Comparison of ENCODE assay signal across 17 cellular contexts in the genomic region with DNA sequence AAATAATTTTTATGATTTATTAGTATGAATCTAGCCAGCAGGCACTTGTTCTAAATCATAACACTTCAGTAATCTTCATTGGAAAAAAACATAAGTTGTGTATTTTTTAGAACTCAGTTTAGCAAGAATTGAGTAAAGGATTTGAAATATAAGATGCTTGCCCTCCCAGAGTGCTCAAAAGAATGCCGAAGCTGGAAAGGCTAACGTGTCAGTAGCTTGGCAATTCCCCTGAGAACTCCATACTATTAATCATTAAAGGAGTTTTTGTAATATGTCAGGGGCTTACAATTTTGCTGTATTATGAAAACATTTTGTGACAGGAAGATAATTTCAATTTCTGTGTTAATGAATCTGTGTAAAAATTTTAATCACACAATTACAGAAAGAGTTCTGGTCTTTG.
DNase-seq lines count a peak whose midpoint lies in the region; ATAC-seq and TF ChIP-seq lines count a peak whose summit lies in the region.
"Had no signal": no experiment of that assay in that cellular context is flagged by ENCODE, and none has a peak within 500 bp of the region (broad histone marks: within the 10 kb centered on the region; RNA-seq: fewer than 3 reads in every experiment).

No MANE protein-coding gene starts in this region.

- no peak overlapping the region for H2BK20ac ChIP-seq in IMR-90 (ENCODE audit: low read depth, low read length)

- ATAC-seq in IMR-90 (ENCODE audit: low read depth), result peak; percentile 72
- ATAC-seq: activated T-cell treated with anti-CD3 and anti-CD28 coated beads, Interleukin-2, amount 50 U/mL, for 72 hours; naive thymus-derived CD8-positive, alpha-beta T cell; stimulated activated effector memory CD8-positive, alpha-beta T cell treated with anti-CD3 and anti-CD28 coated beads, Interleukin-12 subunit alpha, Interleukin-12 subunit beta, amount 100 ng/mL, for 72 hours; WTC11 had no signal

- H3K27ac ChIP-seq in IMR-90 (ENCODE audit: insufficient read depth, low read length), result no peak overlapping the region
- H3K27ac ChIP-seq in trophoblast cell (ENCODE audit: low read depth, low read length), result no peak overlapping the region
- H3K27ac ChIP-seq: tibial artery had no signal

- BruUV-seq in IMR-90 (replicated peaks; lab: Mats Ljungman, UMichigan), result no TSS peak

- H2BK5ac ChIP-seq in IMR-90 (ENCODE audit: low read depth, low read length, poor library complexity, severe bottlenecking) (no peak overlapping the region), trophoblast cell (ENCODE audit: low read depth, low read length, poor library complexity) (no peak overlapping the region)

- no peak for TF ChIP-seq RAD21 in IMR-90 (IDR thresholded peaks at IDR 0.05; ENCODE audit: low read length)

- 0 out of 2 replicates have a peak overlapping the region, but pooled peaks have one; percentile 60 for H3K14ac ChIP-seq in IMR-90 (replicated peaks; ENCODE audit: low read depth, low read length)
- no peak overlapping the region for H3K14ac ChIP-seq in trophoblast cell (ENCODE audit: low read length)

- H3K56ac ChIP-seq in IMR-90 (ENCODE audit: extremely low read depth, insufficient read depth, low read length), result no peak overlapping the region

- POLR2A ChIA-PET in IMR-90 (lab: Charles Lee; ENCODE audit: unreplicated experiment), result no interaction called here

- no peaks in the 10 kb centered on the region for H3K36me3 ChIP-seq in IMR-90 (ENCODE audit: control insufficient read depth, insufficient read depth, low read length)
- no peaks in the 10 kb centered on the region for H3K36me3 ChIP-seq in trophoblast cell (ENCODE audit: control insufficient read depth in 1 of 2, insufficient read depth in 2 of 2, low read length in 2 of 2)
- H3K36me3 ChIP-seq: HAP-1, tibial artery had no signal

- no peak for TF ChIP-seq CTCF in IMR-90 (conservative IDR thresholded peaks at IDR 0.05; ENCODE audit: low read depth, low read length)

- H3K4ac ChIP-seq in IMR-90 (ENCODE audit: low read depth, low read length) (no peak overlapping the region), trophoblast cell (ENCODE audit: low read depth, low read length) (no peak overlapping the region)

- CTCF ChIA-PET in IMR-90 (lab: Yijun Ruan, JAX), result interaction anchor here (0.6 to 0.7 kb wide), 3 partner anchors 56 to 420 kb away, joined by 3 to 6 read pairs (median 5); no protein-coding TSS in a partner anchor

- H3K23ac ChIP-seq in IMR-90 (ENCODE audit: low read depth, low read length), result no peak overlapping the region
- H3K23ac ChIP-seq in trophoblast cell (ENCODE audit: low read length), result no peak overlapping the region

- H2AK5ac ChIP-seq in IMR-90 (ENCODE audit: low read depth, low read length) (no peak overlapping the region), trophoblast cell (ENCODE audit: low read length) (no peak overlapping the region)

- H3K9me1 ChIP-seq in IMR-90 (ENCODE audit: insufficient read depth, low read length), result no peaks in the 10 kb centered on the region

- peaks cover 5 to 37% of the 10 kb centered on the region in 2 experiments; a peak in 3 of 4 replicates for H3K79me1 ChIP-seq in IMR-90 (ENCODE audit: low read depth in 1 of 2, low read length in 2 of 2)
- no peaks in the 10 kb centered on the region for H3K79me1 ChIP-seq in trophoblast cell (ENCODE audit: low read length)

- no peaks in the 10 kb centered on the region; the same call in 1 of the 2 replicates for H3K4me1 ChIP-seq in IMR-90 (ENCODE audit: control insufficient read depth, insufficient read depth, low read length)
- H3K4me1 ChIP-seq in trophoblast cell (ENCODE audit: control insufficient read depth in 1 of 2, insufficient read depth in 2 of 2, low read length in 2 of 2), result no peaks in the 10 kb centered on the region

- DNase-seq in IMR-90 (peak; percentile 52), brain pericyte (ENCODE audit: low read depth, low spot score) (peak; percentile 6), hepatic stellate cell (ENCODE audit: low spot score) (peak; percentile 12), stromal cell of bone marrow (ENCODE audit: low read depth) (peak; percentile 14), NK-92 (lab: John Stamatoyannopoulos, UW; ENCODE audit: unreplicated experiment) (no peak), trophoblast cell (no peak)
- DNase-seq in stimulated activated CD8-positive, alpha-beta memory T cell treated with anti-CD3 and anti-CD28 coated beads, Interleukin-4, amount 100 ng/mL, for 48 hours, result no peak
- DNase-seq: activated naive CD8-positive, alpha-beta T cell treated with anti-CD3 and anti-CD28 coated beads, Interleukin-2, amount 10 ng/mL, durations not matched to agents 7 days and 5 days; activated T-cell treated with anti-CD3 and anti-CD28 coated beads, Interleukin-2, amount 50 U/mL, for 72 hours; CD4-positive, alpha-beta T cell; endodermal cell; mammary epithelial cell; naive thymus-derived CD8-positive, alpha-beta T cell; tibial artery had no signal

- H2BK12ac ChIP-seq in trophoblast cell (ENCODE audit: low read length), result no peak overlapping the region

- dilution Hi-C loops in IMR-90 (cut with HindIII; ENCODE audit: low sequenced_read_pairs, unreplicated experiment), result no loop called here

- no peak overlapping the region for H4K12ac ChIP-seq in trophoblast cell (ENCODE audit: low read depth, low read length)

- H4K91ac ChIP-seq in IMR-90 (ENCODE audit: insufficient read depth, low read depth, low read length) (no peak overlapping the region), trophoblast cell (ENCODE audit: low read depth, low read length) (no peak overlapping the region)

- H2AFZ ChIP-seq in IMR-90 (replicated peaks; ENCODE audit: low read length, poor library complexity), result no peak overlapping the region
- H2AFZ ChIP-seq in trophoblast cell (ENCODE audit: insufficient read depth, low read length, poor library complexity), result no peak overlapping the region

- no peak overlapping the region for H3K4me3 ChIP-seq in IMR-90 (ENCODE audit: insufficient read depth, low read depth, low read length)
- H3K4me3 ChIP-seq in trophoblast cell (ENCODE audit: low read depth, low read length), result no peak overlapping the region
- H3K4me3 ChIP-seq: HAP-1, tibial artery had no signal

- 0 out of 2 replicates have a peak, but pooled peaks cover 2% of the 10 kb centered on the region for H3K9me3 ChIP-seq in IMR-90 (ENCODE audit: control insufficient read depth, insufficient read depth, low read length)
- H3K9me3 ChIP-seq in trophoblast cell (ENCODE audit: insufficient read depth, low read depth, low read length), result peaks cover 2% of the 10 kb centered on the region
- H3K9me3 ChIP-seq: HAP-1, tibial artery had no signal

- H2BK120ac ChIP-seq in IMR-90 (ENCODE audit: low read depth, low read length), result no peak overlapping the region; the same call in 1 of the 2 replicates
- no peak overlapping the region for H2BK120ac ChIP-seq in trophoblast cell (ENCODE audit: insufficient read depth, low read length, poor library complexity)

- no peaks in the 10 kb centered on the region for H3K79me2 ChIP-seq in trophoblast cell (ENCODE audit: control insufficient read depth, insufficient read depth, low read length, poor library complexity)

- H4K5ac ChIP-seq in IMR-90 (ENCODE audit: low read depth, low read length), result no peak overlapping the region

- TF ChIP-seq POLR2A in IMR-90 (IDR thresholded peaks at IDR 0.05; ENCODE audit: low read depth, low read length), result no peak

- no peak overlapping the region for H2AK9ac ChIP-seq in IMR-90 (replicated peaks; ENCODE audit: low read depth, low read length, poor library complexity)

- in situ Hi-C loops in IMR-90 (cut with MboI; ENCODE audit: low sequenced_read_pairs), result no loop called here

- intact Hi-C loops in IMR-90 (cut with micrococcal nuclease), result no loop called here

- H4K8ac ChIP-seq in IMR-90 (ENCODE audit: low read depth in 2 of 2, low read length in 2 of 2) (no peak overlapping the region), trophoblast cell (ENCODE audit: low read depth, low read length) (no peak overlapping the region)

- H3K4me2 ChIP-seq in IMR-90 (ENCODE audit: low read depth, low read length) (no peak overlapping the region), trophoblast cell (ENCODE audit: low read length) (no peak overlapping the region)

- no peak overlapping the region for H2BK15ac ChIP-seq in IMR-90 (ENCODE audit: low read depth, low read length)

- H3K27me3 ChIP-seq in IMR-90 (ENCODE audit: control insufficient read depth, insufficient read depth, low read length), result no peaks in the 10 kb centered on the region
- H3K27me3 ChIP-seq in trophoblast cell (ENCODE audit: insufficient read depth, low read length), result no peaks in the 10 kb centered on the region
- H3K27me3 ChIP-seq: tibial artery had no signal

- no CpG with 5 or more reads among the region's 2 CpGs for WGBS in IMR-90 (ENCODE audit: extremely low coverage in 2 of 2, insufficient read length in 1 of 2), 2 experiments
- no CpG with 5 or more reads among the region's 2 CpGs for WGBS in trophoblast cell (ENCODE audit: extremely low coverage, insufficient coverage, insufficient read length)

- H3K18ac ChIP-seq in IMR-90 (ENCODE audit: low read depth, low read length) (no peak overlapping the region), trophoblast cell (ENCODE audit: low read length) (no peak overlapping the region)

- no peaks in the 10 kb centered on the region for H4K20me1 ChIP-seq in IMR-90 (ENCODE audit: insufficient read depth, low read length)

- no peak overlapping the region for H3K9ac ChIP-seq in IMR-90 (ENCODE audit: low read depth, low read length)
- no peak overlapping the region for H3K9ac ChIP-seq in trophoblast cell (ENCODE audit: low read length)

TF ChIP-seq in IMR-90, 13 proteins besides CTCF, POLR2A, EP300 and RAD21:
- TF ChIP-seq, protein P1, sequence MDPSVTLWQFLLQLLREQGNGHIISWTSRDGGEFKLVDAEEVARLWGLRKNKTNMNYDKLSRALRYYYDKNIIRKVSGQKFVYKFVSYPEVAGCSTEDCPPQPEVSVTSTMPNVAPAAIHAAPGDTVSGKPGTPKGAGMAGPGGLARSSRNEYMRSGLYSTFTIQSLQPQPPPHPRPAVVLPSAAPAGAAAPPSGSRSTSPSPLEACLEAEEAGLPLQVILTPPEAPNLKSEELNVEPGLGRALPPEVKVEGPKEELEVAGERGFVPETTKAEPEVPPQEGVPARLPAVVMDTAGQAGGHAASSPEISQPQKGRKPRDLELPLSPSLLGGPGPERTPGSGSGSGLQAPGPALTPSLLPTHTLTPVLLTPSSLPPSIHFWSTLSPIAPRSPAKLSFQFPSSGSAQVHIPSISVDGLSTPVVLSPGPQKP (IDR thresholded peaks at IDR 0.05; ENCODE audit: borderline replicate concordance, low read depth, low read length), result no peak
- TF ChIP-seq CHD1 (IDR thresholded peaks at IDR 0.05; ENCODE audit: low read depth, low read length) (no peak), RFX5 (IDR thresholded peaks at IDR 0.05; ENCODE audit: low read depth, low read length) (no peak), MAFK (IDR thresholded peaks at IDR 0.05; ENCODE audit: low read depth, low read length) (no peak), FOS (IDR thresholded peaks at IDR 0.05; ENCODE audit: low read depth, low read length) (no peak), BHLHE40 (IDR thresholded peaks at IDR 0.05; ENCODE audit: low read depth, low read length) (no peak), CEBPB (IDR thresholded peaks at IDR 0.05; ENCODE audit: low read depth, low read length) (no peak), NFE2L2 (IDR thresholded peaks at IDR 0.05; ENCODE audit: low read depth, low read length) (no peak), MAZ (IDR thresholded peaks at IDR 0.05; ENCODE audit: borderline replicate concordance, low read depth, low read length) (no peak)
TF ChIP-seq in IMR-90: peak in this region for 0.

Comparison
In these comparisons a context has a peak if more than half of its experiments do, and no peak if none do; other contexts are left out.
1. DNase-seq: peak in IMR-90 (single experiment), brain pericyte (single experiment), hepatic stellate cell (single experiment) and stromal cell of bone marrow (single experiment); none in stimulated activated CD8-positive, alpha-beta memory T cell treated with anti-CD3 and anti-CD28 coated beads, Interleukin-4, amount 100 ng/mL, for 48 hours (single experiment), NK-92 (single experiment) and trophoblast cell (0 of 2).